In the genomic region with DNA sequence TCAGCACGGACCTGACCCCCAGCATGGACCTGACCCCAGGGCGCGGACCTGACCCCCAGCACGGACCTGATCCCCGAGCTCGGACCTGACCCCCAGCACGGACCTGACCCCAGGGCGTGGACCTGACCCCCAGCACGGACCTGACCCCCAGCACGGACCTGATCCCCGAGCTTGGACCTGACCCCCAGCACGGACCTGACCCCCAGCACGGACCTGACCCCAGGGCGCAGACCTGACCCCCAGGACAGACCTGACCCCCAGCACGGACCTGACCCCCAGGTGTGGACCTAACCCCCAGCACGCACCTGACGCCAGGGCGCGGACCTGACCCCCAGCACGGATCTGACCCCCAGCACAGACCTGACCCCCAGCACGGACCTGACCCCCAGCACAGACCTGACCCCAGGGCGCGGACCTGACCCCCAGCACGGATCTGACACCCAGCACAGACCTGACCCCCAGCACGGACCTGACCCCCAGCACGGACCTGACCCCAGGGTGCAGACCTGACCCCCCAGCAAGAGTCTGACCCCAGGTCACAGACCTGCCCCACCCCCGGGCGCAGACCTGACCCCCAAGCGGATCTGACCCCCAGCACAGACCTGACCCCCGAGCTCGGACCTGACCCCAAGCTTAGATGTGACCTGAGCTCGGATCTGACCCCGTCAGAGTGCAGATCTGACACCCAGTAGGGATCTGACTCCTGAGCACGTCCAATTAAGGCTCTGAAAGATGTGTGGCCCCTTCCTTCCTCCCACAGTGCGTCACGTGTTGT, we compare ENCODE assay signal across 1 cellular context.
TF ChIP-seq lines count a peak whose summit lies in the region.

No MANE protein-coding gene starts in this region.

TF ChIP-seq in H1, 55 proteins besides CTCF, POLR2A, EP300 and RAD21:
- TF ChIP-seq SIN3A (conservative IDR thresholded peaks at IDR 0.05 in 1 of 2, IDR thresholded peaks at IDR 0.05 in 1 of 2; ENCODE audit: low read depth in 1 of 2, low read length in 2 of 2), result no peak
- TF ChIP-seq, protein P1, sequence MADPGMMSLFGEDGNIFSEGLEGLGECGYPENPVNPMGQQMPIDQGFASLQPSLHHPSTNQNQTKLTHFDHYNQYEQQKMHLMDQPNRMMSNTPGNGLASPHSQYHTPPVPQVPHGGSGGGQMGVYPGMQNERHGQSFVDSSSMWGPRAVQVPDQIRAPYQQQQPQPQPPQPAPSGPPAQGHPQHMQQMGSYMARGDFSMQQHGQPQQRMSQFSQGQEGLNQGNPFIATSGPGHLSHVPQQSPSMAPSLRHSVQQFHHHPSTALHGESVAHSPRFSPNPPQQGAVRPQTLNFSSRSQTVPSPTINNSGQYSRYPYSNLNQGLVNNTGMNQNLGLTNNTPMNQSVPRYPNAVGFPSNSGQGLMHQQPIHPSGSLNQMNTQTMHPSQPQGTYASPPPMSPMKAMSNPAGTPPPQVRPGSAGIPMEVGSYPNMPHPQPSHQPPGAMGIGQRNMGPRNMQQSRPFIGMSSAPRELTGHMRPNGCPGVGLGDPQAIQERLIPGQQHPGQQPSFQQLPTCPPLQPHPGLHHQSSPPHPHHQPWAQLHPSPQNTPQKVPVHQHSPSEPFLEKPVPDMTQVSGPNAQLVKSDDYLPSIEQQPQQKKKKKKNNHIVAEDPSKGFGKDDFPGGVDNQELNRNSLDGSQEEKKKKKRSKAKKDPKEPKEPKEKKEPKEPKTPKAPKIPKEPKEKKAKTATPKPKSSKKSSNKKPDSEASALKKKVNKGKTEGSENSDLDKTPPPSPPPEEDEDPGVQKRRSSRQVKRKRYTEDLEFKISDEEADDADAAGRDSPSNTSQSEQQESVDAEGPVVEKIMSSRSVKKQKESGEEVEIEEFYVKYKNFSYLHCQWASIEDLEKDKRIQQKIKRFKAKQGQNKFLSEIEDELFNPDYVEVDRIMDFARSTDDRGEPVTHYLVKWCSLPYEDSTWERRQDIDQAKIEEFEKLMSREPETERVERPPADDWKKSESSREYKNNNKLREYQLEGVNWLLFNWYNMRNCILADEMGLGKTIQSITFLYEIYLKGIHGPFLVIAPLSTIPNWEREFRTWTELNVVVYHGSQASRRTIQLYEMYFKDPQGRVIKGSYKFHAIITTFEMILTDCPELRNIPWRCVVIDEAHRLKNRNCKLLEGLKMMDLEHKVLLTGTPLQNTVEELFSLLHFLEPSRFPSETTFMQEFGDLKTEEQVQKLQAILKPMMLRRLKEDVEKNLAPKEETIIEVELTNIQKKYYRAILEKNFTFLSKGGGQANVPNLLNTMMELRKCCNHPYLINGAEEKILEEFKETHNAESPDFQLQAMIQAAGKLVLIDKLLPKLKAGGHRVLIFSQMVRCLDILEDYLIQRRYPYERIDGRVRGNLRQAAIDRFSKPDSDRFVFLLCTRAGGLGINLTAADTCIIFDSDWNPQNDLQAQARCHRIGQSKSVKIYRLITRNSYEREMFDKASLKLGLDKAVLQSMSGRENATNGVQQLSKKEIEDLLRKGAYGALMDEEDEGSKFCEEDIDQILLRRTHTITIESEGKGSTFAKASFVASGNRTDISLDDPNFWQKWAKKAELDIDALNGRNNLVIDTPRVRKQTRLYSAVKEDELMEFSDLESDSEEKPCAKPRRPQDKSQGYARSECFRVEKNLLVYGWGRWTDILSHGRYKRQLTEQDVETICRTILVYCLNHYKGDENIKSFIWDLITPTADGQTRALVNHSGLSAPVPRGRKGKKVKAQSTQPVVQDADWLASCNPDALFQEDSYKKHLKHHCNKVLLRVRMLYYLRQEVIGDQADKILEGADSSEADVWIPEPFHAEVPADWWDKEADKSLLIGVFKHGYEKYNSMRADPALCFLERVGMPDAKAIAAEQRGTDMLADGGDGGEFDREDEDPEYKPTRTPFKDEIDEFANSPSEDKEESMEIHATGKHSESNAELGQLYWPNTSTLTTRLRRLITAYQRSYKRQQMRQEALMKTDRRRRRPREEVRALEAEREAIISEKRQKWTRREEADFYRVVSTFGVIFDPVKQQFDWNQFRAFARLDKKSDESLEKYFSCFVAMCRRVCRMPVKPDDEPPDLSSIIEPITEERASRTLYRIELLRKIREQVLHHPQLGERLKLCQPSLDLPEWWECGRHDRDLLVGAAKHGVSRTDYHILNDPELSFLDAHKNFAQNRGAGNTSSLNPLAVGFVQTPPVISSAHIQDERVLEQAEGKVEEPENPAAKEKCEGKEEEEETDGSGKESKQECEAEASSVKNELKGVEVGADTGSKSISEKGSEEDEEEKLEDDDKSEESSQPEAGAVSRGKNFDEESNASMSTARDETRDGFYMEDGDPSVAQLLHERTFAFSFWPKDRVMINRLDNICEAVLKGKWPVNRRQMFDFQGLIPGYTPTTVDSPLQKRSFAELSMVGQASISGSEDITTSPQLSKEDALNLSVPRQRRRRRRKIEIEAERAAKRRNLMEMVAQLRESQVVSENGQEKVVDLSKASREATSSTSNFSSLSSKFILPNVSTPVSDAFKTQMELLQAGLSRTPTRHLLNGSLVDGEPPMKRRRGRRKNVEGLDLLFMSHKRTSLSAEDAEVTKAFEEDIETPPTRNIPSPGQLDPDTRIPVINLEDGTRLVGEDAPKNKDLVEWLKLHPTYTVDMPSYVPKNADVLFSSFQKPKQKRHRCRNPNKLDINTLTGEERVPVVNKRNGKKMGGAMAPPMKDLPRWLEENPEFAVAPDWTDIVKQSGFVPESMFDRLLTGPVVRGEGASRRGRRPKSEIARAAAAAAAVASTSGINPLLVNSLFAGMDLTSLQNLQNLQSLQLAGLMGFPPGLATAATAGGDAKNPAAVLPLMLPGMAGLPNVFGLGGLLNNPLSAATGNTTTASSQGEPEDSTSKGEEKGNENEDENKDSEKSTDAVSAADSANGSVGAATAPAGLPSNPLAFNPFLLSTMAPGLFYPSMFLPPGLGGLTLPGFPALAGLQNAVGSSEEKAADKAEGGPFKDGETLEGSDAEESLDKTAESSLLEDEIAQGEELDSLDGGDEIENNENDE (IDR thresholded peaks at IDR 0.05; ENCODE audit: insufficient replicate concordance, low read length), result no peak
- TF ChIP-seq CBX5 (IDR thresholded peaks at IDR 0.05; ENCODE audit: low read depth, low read length), result no peak
- no peak for TF ChIP-seq CHD2 (IDR thresholded peaks at IDR 0.05; ENCODE audit: low read length)
- TF ChIP-seq JUND (IDR thresholded peaks at IDR 0.05; ENCODE audit: low read length), result no peak
- no peak for TF ChIP-seq POU5F1 (IDR thresholded peaks at IDR 0.05; ENCODE audit: low read depth, low read length)
- no peak for TF ChIP-seq POLR2AphosphoS5 (IDR thresholded peaks at IDR 0.05; ENCODE audit: low read depth, low read length)
TF ChIP-seq in H1: peak in this region for 0.
